In genomic region chr1:94207695-94208094, GRCh38 we compare ENCODE assay signal across 22 cellular contexts. TPM values are rescaled to one million over a fixed set of nuclear protein-coding genes. Genes with fewer than 3 reads are reported as not detected.
"Had no signal": no experiment of that assay in that cellular context is flagged by ENCODE, and none has a peak within 500 bp of the region (broad histone marks: within the 10 kb centered on the region; RNA-seq: fewer than 3 reads in every experiment).

No MANE protein-coding gene starts in this region.

- H3K4me2 ChIP-seq: hepatocyte had no signal

- ATAC-seq: activated naive CD4-positive, alpha-beta T cell treated with anti-CD3 and anti-CD28 coated beads, Interleukin-2, amount 50 U/mL, for 72 hours; left lobe of liver; natural killer cell treated with Interleukin-12 subunit alpha and Interleukin-12 subunit beta and Interleukin-15 and Interleukin-18, amount 100 ng/mL, for 72 hours; pancreas; psoas muscle; right cardiac atrium; stimulated activated naive CD8-positive, alpha-beta T cell treated with anti-CD3 and anti-CD28 coated beads, Interleukin-15, amount 100 ng/mL, for 72 hours had no signal

- H3K27ac Mint-ChIP-seq: activated CD4-positive, alpha-beta memory T cell treated with anti-CD3 and anti-CD28 coated beads for 36 hours; activated naive CD4-positive, alpha-beta T cell treated with anti-CD3 and anti-CD28 coated beads, Interleukin-2, amount 50 U/mL, for 72 hours; immature natural killer cell; natural killer cell treated with Interleukin-12 subunit alpha and Interleukin-12 subunit beta and Interleukin-15 and Interleukin-18, amount 100 ng/mL, for 72 hours; stimulated activated naive CD8-positive, alpha-beta T cell treated with anti-CD3 and anti-CD28 coated beads, Interleukin-15, amount 100 ng/mL, for 72 hours; T-helper 1 cell treated with Interleukin-12 subunit alpha and Interleukin-12 subunit beta and Interleukin-4 antibody, amounts not matched to agents 30 μg/mL and 1 μg/mL, for 36 hours had no signal

- H3K4me3 ChIP-seq: hepatocyte, lung, pancreas, psoas muscle, skin epidermis, tibial artery had no signal

- H3K4me1 Mint-ChIP-seq: brain; immature natural killer cell; stimulated activated naive CD8-positive, alpha-beta T cell treated with anti-CD3 and anti-CD28 coated beads, Interleukin-15, amount 100 ng/mL, for 72 hours had no signal

- H3K27ac ChIP-seq: hepatocyte, pancreas, psoas muscle, skin epidermis, tibial artery had no signal

- H3K9me3 Mint-ChIP-seq: activated CD4-positive, alpha-beta memory T cell treated with anti-CD3 and anti-CD28 coated beads for 36 hours; activated naive CD4-positive, alpha-beta T cell treated with anti-CD3 and anti-CD28 coated beads, Interleukin-2, amount 50 U/mL, for 72 hours; natural killer cell treated with Interleukin-12 subunit alpha and Interleukin-12 subunit beta and Interleukin-15 and Interleukin-18, amount 100 ng/mL, for 72 hours; stimulated activated naive CD8-positive, alpha-beta T cell treated with anti-CD3 and anti-CD28 coated beads, Interleukin-15, amount 100 ng/mL, for 72 hours; T-helper 1 cell treated with Interleukin-12 subunit alpha and Interleukin-12 subunit beta and Interleukin-4 antibody, amounts not matched to agents 30 μg/mL and 1 μg/mL, for 36 hours had no signal

- H3K27me3 Mint-ChIP-seq: activated CD4-positive, alpha-beta memory T cell treated with anti-CD3 and anti-CD28 coated beads for 36 hours; brain had no signal

- H3K36me3 Mint-ChIP-seq: activated CD4-positive, alpha-beta memory T cell treated with anti-CD3 and anti-CD28 coated beads for 36 hours; activated naive CD4-positive, alpha-beta T cell treated with anti-CD3 and anti-CD28 coated beads, Interleukin-2, amount 50 U/mL, for 72 hours; immature natural killer cell; natural killer cell treated with Interleukin-12 subunit alpha and Interleukin-12 subunit beta and Interleukin-15 and Interleukin-18, amount 100 ng/mL, for 72 hours had no signal

- H3K9me3 ChIP-seq: pancreas, tibial artery had no signal

- H3K4me3 Mint-ChIP-seq: activated CD4-positive, alpha-beta memory T cell treated with anti-CD3 and anti-CD28 coated beads for 36 hours; brain; immature natural killer cell; natural killer cell treated with Interleukin-12 subunit alpha and Interleukin-12 subunit beta and Interleukin-15 and Interleukin-18, amount 100 ng/mL, for 72 hours; stimulated activated naive CD8-positive, alpha-beta T cell treated with anti-CD3 and anti-CD28 coated beads, Interleukin-15, amount 100 ng/mL, for 72 hours; T-helper 1 cell treated with Interleukin-12 subunit alpha and Interleukin-12 subunit beta and Interleukin-4 antibody, amounts not matched to agents 30 μg/mL and 1 μg/mL, for 36 hours had no signal

- H3K4me1 ChIP-seq: pancreas had no signal

- DNase-seq: activated CD4-positive, alpha-beta memory T cell treated with anti-CD3 and anti-CD28 coated beads for 36 hours; activated CD4-positive, alpha-beta T cell treated with anti-CD3 and anti-CD28 coated beads for 48 hours; activated gamma-delta T cell; aorta; effector memory CD4-positive, alpha-beta T cell; glutamatergic neuron; immature natural killer cell; midbrain; pancreas; psoas muscle; right cardiac atrium; stimulated activated CD4-positive, alpha-beta T cell treated with anti-CD3 and anti-CD28 coated beads, Interleukin-1b, Interleukin-23, amount 100 ng/mL, for 48 hours; stimulated activated naive CD8-positive, alpha-beta T cell treated with anti-CD3 and anti-CD28 coated beads, Interleukin-15, amount 100 ng/mL, for 72 hours; tibial artery had no signal

- H3K27me3 ChIP-seq: hepatocyte, pancreas, tibial artery had no signal

- H2AFZ ChIP-seq: hepatocyte had no signal

RNA-seq across cellular contexts. Expression of gene ARHGAP29, which starts 29.7 kb away (rescaled TPM):
- total RNA-seq: natural killer cell treated with Interleukin-12 subunit alpha and Interleukin-12 subunit beta and Interleukin-15 and Interleukin-18, amount 100 ng/mL, for 72 hours had no signal
- polyA plus RNA-seq: immature natural killer cell had no signal
